Comparison of ENCODE assay signal across 8 cellular contexts in the genomic region with DNA sequence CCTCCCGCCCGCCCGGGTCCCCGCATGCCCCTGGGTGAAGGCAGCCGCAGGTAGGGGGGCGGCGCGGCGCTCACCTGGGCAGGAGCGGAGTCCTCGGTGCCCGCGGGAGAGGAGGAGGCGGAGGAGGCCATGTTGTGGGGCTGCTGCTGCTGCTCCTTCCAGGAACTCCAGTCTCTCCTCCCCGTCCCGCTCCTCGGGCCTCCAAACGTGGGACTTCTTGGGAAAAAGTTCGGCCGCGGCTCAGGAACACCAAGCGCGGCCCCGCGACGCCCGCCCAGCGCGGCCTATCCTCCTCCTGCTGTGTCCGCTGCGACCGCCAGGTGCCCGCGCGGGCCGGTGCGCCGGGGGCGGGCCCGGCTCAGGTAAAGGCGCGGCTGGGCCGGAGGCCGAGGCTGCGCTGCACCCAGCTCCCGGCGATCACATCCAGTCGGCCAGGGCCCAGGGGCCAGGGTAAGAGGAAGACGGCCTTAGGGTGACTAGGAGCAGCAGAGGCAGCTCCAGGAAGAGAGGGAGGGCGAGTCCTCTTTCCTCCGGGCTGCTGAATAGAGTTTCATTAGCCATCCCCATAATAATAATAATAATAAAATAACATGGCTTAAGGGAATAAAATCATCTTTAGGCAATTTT. TPM values are rescaled to one million over a fixed set of nuclear protein-coding genes. Genes with fewer than 3 reads are reported as not detected.
DNase-seq lines count a peak whose midpoint lies in the region; TF ChIP-seq lines count a peak whose summit lies in the region.

No MANE protein-coding gene starts in this region.

- H3K9me3 ChIP-seq in parathyroid adenoma (ENCODE audit: control insufficient read depth, low read length) = no peaks in the 10 kb centered on the region

- H3K4me3 ChIP-seq in H7 (ENCODE audit: insufficient read depth, low read depth, low read length) (peak overlapping the region; percentile 64), foreskin fibroblast (ENCODE audit: low read depth in 1 of 2, low read length in 2 of 2) (peak overlapping the region; percentile 17 to 39), parathyroid adenoma (ENCODE audit: low read depth, low read length) (peak overlapping the region; percentile 76)

- H3K4me1 Mint-ChIP-seq in activated T-helper 1 cell treated with anti-CD3 and anti-CD28 coated beads, Interleukin-12 subunit alpha, Interleukin-12 subunit beta, Interleukin-2, Interleukin-4 antibody, amounts not matched to agents 30 ng/mL and 10 ng/mL and 1 ng/mL, durations not matched to agents 14 hours and 24 hours and 36 hours (ENCODE audit: low read depth) = peaks cover 48% of the 10 kb centered on the region

- H3K4me3 Mint-ChIP-seq in activated T-helper 1 cell treated with anti-CD3 and anti-CD28 coated beads, Interleukin-12 subunit alpha, Interleukin-12 subunit beta, Interleukin-2, Interleukin-4 antibody, amounts not matched to agents 30 ng/mL and 10 ng/mL and 1 ng/mL, durations not matched to agents 14 hours and 24 hours and 36 hours = no peak overlapping the region

- H3K36me3 ChIP-seq in H7 (replicated peaks; ENCODE audit: control insufficient read depth, insufficient read depth, low read length) (no peaks in the 10 kb centered on the region), parathyroid adenoma (ENCODE audit: control insufficient read depth, insufficient read depth, low read length) (no peaks in the 10 kb centered on the region)

- H3K4me1 ChIP-seq in parathyroid adenoma = peaks cover 4% of the 10 kb centered on the region

- peak overlapping the region; percentile 84 for H2AFZ ChIP-seq in parathyroid adenoma

- H3K27me3 ChIP-seq in H7 (ENCODE audit: control insufficient read depth, insufficient read depth, low read length) (peaks cover 11% of the 10 kb centered on the region), parathyroid adenoma (ENCODE audit: control insufficient read depth, insufficient read depth, low read length) (no peaks in the 10 kb centered on the region)

- H3K27me3 Mint-ChIP-seq in activated T-helper 1 cell treated with anti-CD3 and anti-CD28 coated beads, Interleukin-12 subunit alpha, Interleukin-12 subunit beta, Interleukin-2, Interleukin-4 antibody, amounts not matched to agents 30 ng/mL and 10 ng/mL and 1 ng/mL, durations not matched to agents 14 hours and 24 hours and 36 hours (ENCODE audit: insufficient read depth) = peaks cover 4% of the 10 kb centered on the region

- H3K9ac ChIP-seq in parathyroid adenoma = peak overlapping the region; percentile 53

- H3K4me2 ChIP-seq in parathyroid adenoma (ENCODE audit: low read length) = peak overlapping the region; percentile 82

- H3K27ac ChIP-seq in parathyroid adenoma = peak overlapping the region; percentile 73

- H3K36me3 Mint-ChIP-seq in activated T-helper 1 cell treated with anti-CD3 and anti-CD28 coated beads, Interleukin-12 subunit alpha, Interleukin-12 subunit beta, Interleukin-2, Interleukin-4 antibody, amounts not matched to agents 30 ng/mL and 10 ng/mL and 1 ng/mL, durations not matched to agents 14 hours and 24 hours and 36 hours (ENCODE audit: low read depth) = no peaks in the 10 kb centered on the region

- DNase-seq in H7 (peak; percentile 89), NCI-H146 treated with DMSO at 0.1 percent for 48 hours (lab: John Stamatoyannopoulos, UW; ENCODE audit: unreplicated experiment) (peak; percentile 34), foreskin fibroblast (peak in 1 of 2 donors; percentile 46), cortex of kidney (lab: John Stamatoyannopoulos, UW) (no peak), occipital lobe (lab: John Stamatoyannopoulos, UW) (no peak)
- peak; percentile 36 for DNase-seq in activated T-helper 1 cell treated with anti-CD3 and anti-CD28 coated beads, Interleukin-12 subunit alpha, Interleukin-12 subunit beta, Interleukin-2, Interleukin-4 antibody, amounts not matched to agents 30 ng/mL and 10 ng/mL and 1 ng/mL, durations not matched to agents 14 hours and 24 hours and 36 hours (ENCODE audit: low spot score)

- H3K27ac Mint-ChIP-seq in activated T-helper 1 cell treated with anti-CD3 and anti-CD28 coated beads, Interleukin-12 subunit alpha, Interleukin-12 subunit beta, Interleukin-2, Interleukin-4 antibody, amounts not matched to agents 30 ng/mL and 10 ng/mL and 1 ng/mL, durations not matched to agents 14 hours and 24 hours and 36 hours = no peak overlapping the region

- H3K79me2 ChIP-seq in parathyroid adenoma = peaks cover 4% of the 10 kb centered on the region

- H3K9me3 Mint-ChIP-seq in activated T-helper 1 cell treated with anti-CD3 and anti-CD28 coated beads, Interleukin-12 subunit alpha, Interleukin-12 subunit beta, Interleukin-2, Interleukin-4 antibody, amounts not matched to agents 30 ng/mL and 10 ng/mL and 1 ng/mL, durations not matched to agents 14 hours and 24 hours and 36 hours = no peaks in the 10 kb centered on the region

- peak; percentile 37; the same call in 1 of the 3 replicates for TF ChIP-seq CTCF in GM12872 (IDR thresholded peaks at IDR 0.05; ENCODE audit: insufficient read depth, low read depth, low read length)
- TF ChIP-seq CTCF in foreskin fibroblast (IDR thresholded peaks at IDR 0.05; ENCODE audit: low read depth, low read length) = no peak
- TF ChIP-seq CTCF in parathyroid adenoma (IDR thresholded peaks at IDR 0.05) = peak; percentile 71

- intact Hi-C loops in activated T-helper 1 cell treated with anti-CD3 and anti-CD28 coated beads, Interleukin-12 subunit alpha, Interleukin-12 subunit beta, Interleukin-2, Interleukin-4 antibody, amounts not matched to agents 30 ng/mL and 10 ng/mL and 1 ng/mL, durations not matched to agents 14 hours and 24 hours and 36 hours (cut with micrococcal nuclease) = loop anchor here (5.0 kb wide), 4 partner anchors 86 to 851 kb away; partner anchors contain the start of gene CCDC6

RNA-seq across cellular contexts. Expression of gene CDK1, which starts 45.0 kb away (rescaled TPM):
- total RNA-seq in H7 (2014; rRNA removed; shearing (Covaris generic)) = 187 and 202 TPM in 2 replicates
- total RNA-seq in activated T-helper 1 cell treated with anti-CD3 and anti-CD28 coated beads, Interleukin-12 subunit alpha, Interleukin-12 subunit beta, Interleukin-2, Interleukin-4 antibody, amounts not matched to agents 30 ng/mL and 10 ng/mL and 1 ng/mL, durations not matched to agents 14 hours and 24 hours and 36 hours = 100 and 104 TPM in 2 replicates
- 21.7 TPM for total RNA-seq in occipital lobe

Comparison
In these comparisons a context has a peak if more than half of its experiments do, and no peak if none do; other contexts are left out.
1. DNase-seq: peak in H7 (single experiment), NCI-H146 treated with DMSO at 0.1 percent for 48 hours (single experiment) and activated T-helper 1 cell treated with anti-CD3 and anti-CD28 coated beads, Interleukin-12 subunit alpha, Interleukin-12 subunit beta, Interleukin-2, Interleukin-4 antibody, amounts not matched to agents 30 ng/mL and 10 ng/mL and 1 ng/mL, durations not matched to agents 14 hours and 24 hours and 36 hours (single experiment); none in cortex of kidney (single experiment) and occipital lobe (single experiment).
2. Peak in every context shown above with its lines, with median percentiles within 50 percentile points of each other: H3K4me3 ChIP-seq.